ENCODE assay signal across 16 cellular contexts in genomic region chr3:12620729-12621128, GRCh38.
"Had no signal": no experiment of that assay in that cellular context is flagged by ENCODE, and none has a peak within 500 bp of the region (broad histone marks: within the 10 kb centered on the region; RNA-seq: fewer than 3 reads in every experiment).

No MANE protein-coding gene starts in this region.

- H3K27me3 Mint-ChIP-seq: activated B cell treated with CpG ODN at 0.5 μM for 24 hours; activated CD4-positive, alpha-beta T cell treated with anti-CD3 and anti-CD28 coated beads, Interleukin-2, amount 10 ng/mL, durations not matched to agents 7 days and 5 days; naive thymus-derived CD8-positive, alpha-beta T cell; T-cell had no signal

- H3K27ac Mint-ChIP-seq: activated B cell treated with CpG ODN at 0.5 μM for 24 hours; activated CD4-positive, alpha-beta T cell treated with anti-CD3 and anti-CD28 coated beads, Interleukin-2, amount 10 ng/mL, durations not matched to agents 7 days and 5 days; activated naive CD4-positive, alpha-beta T cell treated with anti-CD3 and anti-CD28 coated beads for 36 hours had no signal

- H3K27me3 ChIP-seq: hepatocyte, left lung, transverse colon had no signal

- ATAC-seq: left lung; mucosa of descending colon; naive thymus-derived CD8-positive, alpha-beta T cell; T-cell had no signal

- H3K9me3 Mint-ChIP-seq: activated B cell treated with CpG ODN at 0.5 μM for 24 hours; activated CD4-positive, alpha-beta T cell treated with anti-CD3 and anti-CD28 coated beads, Interleukin-2, amount 10 ng/mL, durations not matched to agents 7 days and 5 days; activated naive CD4-positive, alpha-beta T cell treated with anti-CD3 and anti-CD28 coated beads for 36 hours; naive thymus-derived CD8-positive, alpha-beta T cell; T-cell had no signal

- H3K9me3 ChIP-seq: left lung, mucosa of descending colon, transverse colon had no signal

- H3K4me3 Mint-ChIP-seq: activated B cell treated with CpG ODN at 0.5 μM for 24 hours; activated CD4-positive, alpha-beta T cell treated with anti-CD3 and anti-CD28 coated beads, Interleukin-2, amount 10 ng/mL, durations not matched to agents 7 days and 5 days; activated naive CD4-positive, alpha-beta T cell treated with anti-CD3 and anti-CD28 coated beads for 36 hours; naive thymus-derived CD8-positive, alpha-beta T cell; T-cell had no signal

- DNase-seq: activated B cell treated with CpG ODN at 0.5 μM for 24 hours; activated CD4-positive, alpha-beta T cell treated with anti-CD3 and anti-CD28 coated beads, Interleukin-2, amount 10 ng/mL, durations not matched to agents 7 days and 5 days; activated naive CD4-positive, alpha-beta T cell treated with anti-CD3 and anti-CD28 coated beads for 36 hours; erythroblast; islet precursor cell; left lung; mucosa of descending colon; naive thymus-derived CD8-positive, alpha-beta T cell; retina; stimulated activated CD4-positive, alpha-beta T cell treated with anti-CD3 and anti-CD28 coated beads, Interleukin-2, amount 100 ng/mL, for 48 hours; stimulated activated naive CD4-positive, alpha-beta T cell; T-cell; transverse colon had no signal

- H3K4me2 ChIP-seq: hepatocyte had no signal

- H3K27ac ChIP-seq: hepatocyte, transverse colon had no signal

- H3K4me3 ChIP-seq: hepatocyte, left lung, mucosa of descending colon, transverse colon had no signal

- FAIRE-seq: astrocyte, bronchial epithelial cell had no signal

- H2AFZ ChIP-seq: hepatocyte had no signal
